Comparison of ENCODE assay signal across 16 cellular contexts in the genomic region with DNA sequence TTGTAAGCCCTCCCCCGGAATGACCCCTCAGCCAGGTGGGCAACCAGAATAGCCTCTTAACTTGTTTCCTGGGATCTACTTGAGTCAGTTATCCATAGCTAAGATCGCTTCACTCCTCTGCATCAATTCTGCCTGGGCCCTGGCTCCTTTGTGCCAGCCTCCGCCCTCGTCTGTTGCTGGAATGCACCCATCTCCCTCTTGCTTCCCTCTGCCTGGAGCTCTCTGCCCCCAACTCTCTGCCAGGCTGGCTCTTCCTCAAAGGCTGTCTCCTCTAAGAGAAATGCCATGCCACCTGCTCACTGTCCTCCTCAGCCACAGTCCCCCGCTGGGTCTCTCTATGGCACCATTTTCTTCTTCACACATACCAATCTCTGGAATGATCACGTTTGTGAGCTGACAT.
A peak's percentile ranks its signal among the peaks of the same experiment; 100 is the strongest.
DNase-seq lines count a peak whose midpoint lies in the region; ATAC-seq, FAIRE-seq and TF ChIP-seq lines count a peak whose summit lies in the region.
"Had no signal": no experiment of that assay in that cellular context is flagged by ENCODE, and none has a peak within 500 bp of the region (broad histone marks: within the 10 kb centered on the region; RNA-seq: fewer than 3 reads in every experiment).

No MANE protein-coding gene starts in this region.

- no peak overlapping the region for H4K8ac ChIP-seq in neuronal stem cell (ENCODE audit: low read depth, low read length)

- no peaks in the 10 kb centered on the region for H3K4me1 Mint-ChIP-seq in type B pancreatic cell (ENCODE audit: unreplicated experiment)
- H3K4me1 Mint-ChIP-seq: B cell had no signal

- no peaks in the 10 kb centered on the region for H3K36me3 Mint-ChIP-seq in type B pancreatic cell

- H2BK120ac ChIP-seq in neuronal stem cell (ENCODE audit: low read depth, low read length), result no peak overlapping the region

- no peak for TF ChIP-seq CTCF in left ventricle myocardium inferior (IDR thresholded peaks at IDR 0.05; ENCODE audit: borderline replicate concordance)
- no peak for TF ChIP-seq CTCF in coronary artery (IDR thresholded peaks at IDR 0.05)
- no peak for TF ChIP-seq CTCF in type B pancreatic cell (conservative IDR thresholded peaks at IDR 0.05)
- no peak for TF ChIP-seq CTCF in kidney (IDR thresholded peaks at IDR 0.05; ENCODE audit: borderline replicate concordance, extremely low read depth, insufficient read depth)

- H4K91ac ChIP-seq in neuronal stem cell (ENCODE audit: low read depth, low read length, poor library complexity), result no peak overlapping the region

- H3K27ac ChIP-seq in left ventricle myocardium inferior (replicated peaks) (peak overlapping the region; percentile 50), coronary artery (peak overlapping the region; percentile 32 to 68), neuronal stem cell (replicated peaks; ENCODE audit: low read length) (no peak overlapping the region), kidney (ENCODE audit: low read depth in 2 of 2, low read length in 2 of 2) (no peak overlapping the region)
- H3K27ac ChIP-seq: GM23248 had no signal

- H3K4me1 ChIP-seq in left ventricle myocardium inferior (no peaks in the 10 kb centered on the region), neuronal stem cell (ENCODE audit: control insufficient read depth in 2 of 2, insufficient read depth in 1 of 2, low read depth in 1 of 2, low read length in 2 of 2) (no peaks in the 10 kb centered on the region), kidney (ENCODE audit: control insufficient read depth in 1 of 2, insufficient read depth in 1 of 2, low read depth in 1 of 2, low read length in 2 of 2) (no peaks in the 10 kb centered on the region)

- no peaks in the 10 kb centered on the region for H3K27me3 Mint-ChIP-seq in type B pancreatic cell
- H3K27me3 Mint-ChIP-seq: B cell; CD4-positive, alpha-beta T cell had no signal

- no peak overlapping the region for H2BK5ac ChIP-seq in neuronal stem cell (ENCODE audit: low read length)

- H2AFZ ChIP-seq in neuronal stem cell (ENCODE audit: low read length), result no peak overlapping the region
- H2AFZ ChIP-seq: GM23248 had no signal

- H3K4me2 ChIP-seq in neuronal stem cell (ENCODE audit: insufficient read depth, low read length, poor library complexity, severe bottlenecking), result no peak overlapping the region

- no peaks in the 10 kb centered on the region for H3K79me1 ChIP-seq in neuronal stem cell (ENCODE audit: low read depth, low read length)

- no peak overlapping the region for H3K4me3 Mint-ChIP-seq in type B pancreatic cell
- H3K4me3 Mint-ChIP-seq: B cell; CD4-positive, alpha-beta T cell had no signal

- DNase-seq in left ventricle myocardium inferior, result no peak
- no peak for DNase-seq in Right ventricle myocardium inferior (ENCODE audit: missing footprints)
- peak; percentile 68 for DNase-seq in coronary artery (ENCODE audit: low spot score)
- DNase-seq in neuronal stem cell (ENCODE audit: low spot score), result no peak
- peak; percentile 44 for DNase-seq in type B pancreatic cell (ENCODE audit: extremely low spot score, unreplicated experiment)
- no peak for DNase-seq in kidney
- DNase-seq: C1 segment of cervical spinal cord; Calu3; CD4-positive, alpha-beta T cell; DMS 273 treated with DMSO at 0.1 percent for 48 hours; GM23248 had no signal

- H3K9ac ChIP-seq in neuronal stem cell (ENCODE audit: low read depth, low read length, poor library complexity) (no peak overlapping the region), kidney (ENCODE audit: low read length in 2 of 2) (no peak overlapping the region)
- H3K9ac ChIP-seq: GM23248 had no signal

- no peak overlapping the region for H3K4ac ChIP-seq in neuronal stem cell (ENCODE audit: low read length)

- intact Hi-C loops in left ventricle myocardium inferior (cut with micrococcal nuclease) (no loop called here), Right ventricle myocardium inferior (cut with DNase I) (no loop called here), kidney (cut with DNase I) (no loop called here)

- no peak overlapping the region for H3K27ac Mint-ChIP-seq in type B pancreatic cell
- H3K27ac Mint-ChIP-seq: B cell; CD4-positive, alpha-beta T cell had no signal

- H3K9me3 Mint-ChIP-seq in type B pancreatic cell, result peaks cover 6% of the 10 kb centered on the region
- H3K9me3 Mint-ChIP-seq: CD4-positive, alpha-beta T cell had no signal

- H3K27me3 ChIP-seq in left ventricle myocardium inferior (ENCODE audit: low read depth) (no peaks in the 10 kb centered on the region), neuronal stem cell (ENCODE audit: control insufficient read depth in 3 of 3, insufficient read depth in 3 of 3, low read depth in 1 of 3, low read length in 3 of 3) (no peaks in the 10 kb centered on the region)

- H3K23ac ChIP-seq in neuronal stem cell (ENCODE audit: low read depth, low read length, poor library complexity), result no peak overlapping the region

- H3K9me3 ChIP-seq in left ventricle myocardium inferior (replicated peaks) (no peaks in the 10 kb centered on the region), neuronal stem cell (replicated peaks in 1 of 2; ENCODE audit: control insufficient read depth in 2 of 2, insufficient read depth in 1 of 2, low read depth in 1 of 2, low read length in 2 of 2) (peaks cover 0 to 1% of the 10 kb centered on the region in 2 donors), kidney (ENCODE audit: control insufficient read depth in 1 of 2, low read length in 2 of 2) (no peaks in the 10 kb centered on the region)

- H2BK15ac ChIP-seq in neuronal stem cell (ENCODE audit: low read length), result no peak overlapping the region

- ATAC-seq in Right ventricle myocardium inferior, result no peak
- ATAC-seq in HG02678 (IDR thresholded peaks at IDR 0.05; ENCODE audit: unreplicated experiment), result no peak
- ATAC-seq: HCT116 had no signal

- H3K18ac ChIP-seq in neuronal stem cell (ENCODE audit: low read length), result peak overlapping the region; percentile 33

- no CpG with 5 or more reads among the region's 6 CpGs for WGBS in neuronal stem cell (ENCODE audit: extremely low coverage in 2 of 2, insufficient read length in 2 of 2, insufficient replicate concordance in 1 of 2), 2 donors

- H3K4me3 ChIP-seq in left ventricle myocardium inferior (no peak overlapping the region), coronary artery (no peak overlapping the region), neuronal stem cell (ENCODE audit: low read length in 2 of 2) (no peak overlapping the region), kidney (ENCODE audit: low read length in 2 of 2) (no peak overlapping the region)
- H3K4me3 ChIP-seq: GM23248 had no signal

- no peak overlapping the region for H2AK5ac ChIP-seq in neuronal stem cell (ENCODE audit: low read depth, low read length)

- H3K14ac ChIP-seq in neuronal stem cell (ENCODE audit: low read length), result no peak overlapping the region

- FAIRE-seq in kidney (lab: Jason Lieb, UNC), result no peak
- FAIRE-seq: A204.1, H54 had no signal

- H2BK12ac ChIP-seq in neuronal stem cell (ENCODE audit: low read length), result no peak overlapping the region

- H3K36me3 ChIP-seq in left ventricle myocardium inferior, result no peaks in the 10 kb centered on the region
- H3K36me3 ChIP-seq in neuronal stem cell (replicated peaks in 1 of 2; ENCODE audit: control insufficient read depth in 2 of 2, insufficient read depth in 2 of 2, low read length in 2 of 2), result no peaks in the 10 kb centered on the region
- H3K36me3 ChIP-seq in kidney (ENCODE audit: control insufficient read depth in 1 of 2, insufficient read depth in 2 of 2, low read length in 2 of 2), result no peaks in the 10 kb centered on the region

Comparison
In these comparisons a context has a peak if more than half of its experiments do, and no peak if none do; other contexts are left out.
1. DNase-seq: peak in coronary artery (single experiment) and type B pancreatic cell (single experiment); none in left ventricle myocardium inferior (single experiment), Right ventricle myocardium inferior (single experiment), neuronal stem cell (single experiment) and kidney (single experiment).
2. H3K27ac ChIP-seq: peak in left ventricle myocardium inferior (single experiment) and coronary artery (2 of 2); none in neuronal stem cell (single experiment) and kidney (0 of 2).